In the genomic region with DNA sequence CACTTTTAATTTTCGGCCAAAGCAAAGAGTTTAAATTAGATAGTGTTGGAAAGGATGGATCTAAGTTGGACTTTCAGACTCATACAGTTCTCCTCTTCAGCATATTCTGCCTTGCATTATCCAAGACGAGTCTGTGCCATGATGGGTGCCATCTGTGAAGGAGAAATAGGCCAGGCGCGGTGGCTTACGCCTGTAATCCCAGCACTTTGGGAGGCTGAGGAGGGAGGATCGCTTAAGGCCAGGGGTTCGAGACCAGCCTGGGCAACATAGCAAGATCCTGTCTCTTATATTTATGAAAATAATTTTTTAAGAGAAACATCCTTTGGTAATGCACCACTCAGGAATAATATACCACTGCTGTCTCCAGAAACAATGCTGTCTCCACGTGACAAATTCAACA, we compare ENCODE assay signal across 27 cellular contexts.
"Had no signal": no experiment of that assay in that cellular context is flagged by ENCODE, and none has a peak within 500 bp of the region (broad histone marks: within the 10 kb centered on the region; RNA-seq: fewer than 3 reads in every experiment).

No MANE protein-coding gene starts in this region.

- DNase-seq: colonic mucosa; cortex of kidney; dermis blood vessel endothelial cell; dorsolateral prefrontal cortex; effector CD4-positive, alpha-beta T cell; effector CD8-positive, alpha-beta T cell; effector memory CD4-positive, alpha-beta T cell; effector memory CD8-positive, alpha-beta T cell; endodermal cell; erythroblast; esophagus squamous epithelium; foreskin fibroblast; foreskin keratinocyte; foreskin melanocyte; gastrocnemius medialis; glutamatergic neuron; head of caudate nucleus; heart left ventricle; heart right ventricle had no signal

- H3K27me3 ChIP-seq: colonic mucosa, dorsolateral prefrontal cortex, esophagus squamous epithelium, foreskin keratinocyte, gastrocnemius medialis, heart left ventricle had no signal

- H3K4me3 Mint-ChIP-seq: effector memory CD8-positive, alpha-beta T cell; endodermal cell had no signal

- ATAC-seq: effector memory CD8-positive, alpha-beta T cell; esophagus mucosa; foreskin keratinocyte; gastrocnemius medialis; gastroesophageal sphincter; heart left ventricle; heart right ventricle had no signal

- H3K27ac ChIP-seq: colonic mucosa, coronary artery, dorsolateral prefrontal cortex, epithelial cell of prostate, esophagus squamous epithelium, foreskin keratinocyte, gastrocnemius medialis, gastroesophageal sphincter, heart left ventricle, heart right ventricle had no signal

- H3K27ac Mint-ChIP-seq: effector memory CD8-positive, alpha-beta T cell; endodermal cell had no signal

- H3K9me3 Mint-ChIP-seq: effector memory CD8-positive, alpha-beta T cell; endodermal cell had no signal

- H3K36me3 ChIP-seq: colonic mucosa, esophagus squamous epithelium, gastrocnemius medialis, gastroesophageal sphincter, heart left ventricle, heart right ventricle had no signal

- H3K9me3 ChIP-seq: colonic mucosa, esophagus squamous epithelium, gastrocnemius medialis, gastroesophageal sphincter, heart left ventricle, heart right ventricle had no signal

- H3K4me1 Mint-ChIP-seq: endodermal cell had no signal

- H3K4me1 ChIP-seq: colonic mucosa, esophagus squamous epithelium, foreskin keratinocyte, gastrocnemius medialis, gastroesophageal sphincter, heart left ventricle had no signal

- FAIRE-seq: colon, endometrium, endothelial cell of umbilical vein, frontal cortex had no signal

- H3K4me3 ChIP-seq: colonic mucosa, coronary artery, dorsolateral prefrontal cortex, esophagus squamous epithelium, gastrocnemius medialis, gastroesophageal sphincter, heart left ventricle, heart right ventricle had no signal
